1 cellular context compared by ENCODE assay signal in the genomic region with DNA sequence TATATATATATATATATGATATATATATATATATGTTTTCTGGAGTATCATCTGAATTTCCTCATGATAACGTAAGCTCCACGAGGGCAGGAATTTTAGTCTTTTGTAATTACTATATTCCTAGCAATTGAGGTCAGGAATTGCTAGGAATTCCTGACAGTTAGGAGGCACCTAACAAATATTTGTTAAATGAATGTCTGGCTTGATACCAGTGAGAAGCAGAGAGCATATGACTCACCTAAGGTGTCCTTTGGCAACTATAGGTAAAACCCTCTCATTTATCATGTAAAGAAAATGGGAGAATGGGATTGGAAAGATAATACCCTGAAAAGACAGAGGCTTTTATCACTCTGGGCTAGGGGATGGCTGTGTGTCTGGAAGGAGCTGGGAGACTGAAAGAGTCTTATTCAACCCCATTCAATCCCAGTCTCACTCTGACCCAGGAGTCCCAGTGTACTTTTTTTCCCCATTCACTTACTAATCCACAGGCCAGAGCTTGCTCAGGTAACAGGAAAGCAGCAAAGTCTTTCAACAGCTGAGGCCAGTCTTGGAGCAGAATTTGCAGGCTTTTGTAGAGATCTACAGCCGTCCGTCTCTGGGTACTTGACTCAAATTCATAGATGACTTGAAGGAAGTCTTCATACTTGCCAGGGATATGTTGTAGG.
TF ChIP-seq lines count a peak whose summit lies in the region.

No MANE protein-coding gene starts in this region.

TF ChIP-seq in GM23338, 12 proteins besides CTCF, POLR2A, EP300 and RAD21 (continued from another document):
- TF ChIP-seq, protein P1, sequence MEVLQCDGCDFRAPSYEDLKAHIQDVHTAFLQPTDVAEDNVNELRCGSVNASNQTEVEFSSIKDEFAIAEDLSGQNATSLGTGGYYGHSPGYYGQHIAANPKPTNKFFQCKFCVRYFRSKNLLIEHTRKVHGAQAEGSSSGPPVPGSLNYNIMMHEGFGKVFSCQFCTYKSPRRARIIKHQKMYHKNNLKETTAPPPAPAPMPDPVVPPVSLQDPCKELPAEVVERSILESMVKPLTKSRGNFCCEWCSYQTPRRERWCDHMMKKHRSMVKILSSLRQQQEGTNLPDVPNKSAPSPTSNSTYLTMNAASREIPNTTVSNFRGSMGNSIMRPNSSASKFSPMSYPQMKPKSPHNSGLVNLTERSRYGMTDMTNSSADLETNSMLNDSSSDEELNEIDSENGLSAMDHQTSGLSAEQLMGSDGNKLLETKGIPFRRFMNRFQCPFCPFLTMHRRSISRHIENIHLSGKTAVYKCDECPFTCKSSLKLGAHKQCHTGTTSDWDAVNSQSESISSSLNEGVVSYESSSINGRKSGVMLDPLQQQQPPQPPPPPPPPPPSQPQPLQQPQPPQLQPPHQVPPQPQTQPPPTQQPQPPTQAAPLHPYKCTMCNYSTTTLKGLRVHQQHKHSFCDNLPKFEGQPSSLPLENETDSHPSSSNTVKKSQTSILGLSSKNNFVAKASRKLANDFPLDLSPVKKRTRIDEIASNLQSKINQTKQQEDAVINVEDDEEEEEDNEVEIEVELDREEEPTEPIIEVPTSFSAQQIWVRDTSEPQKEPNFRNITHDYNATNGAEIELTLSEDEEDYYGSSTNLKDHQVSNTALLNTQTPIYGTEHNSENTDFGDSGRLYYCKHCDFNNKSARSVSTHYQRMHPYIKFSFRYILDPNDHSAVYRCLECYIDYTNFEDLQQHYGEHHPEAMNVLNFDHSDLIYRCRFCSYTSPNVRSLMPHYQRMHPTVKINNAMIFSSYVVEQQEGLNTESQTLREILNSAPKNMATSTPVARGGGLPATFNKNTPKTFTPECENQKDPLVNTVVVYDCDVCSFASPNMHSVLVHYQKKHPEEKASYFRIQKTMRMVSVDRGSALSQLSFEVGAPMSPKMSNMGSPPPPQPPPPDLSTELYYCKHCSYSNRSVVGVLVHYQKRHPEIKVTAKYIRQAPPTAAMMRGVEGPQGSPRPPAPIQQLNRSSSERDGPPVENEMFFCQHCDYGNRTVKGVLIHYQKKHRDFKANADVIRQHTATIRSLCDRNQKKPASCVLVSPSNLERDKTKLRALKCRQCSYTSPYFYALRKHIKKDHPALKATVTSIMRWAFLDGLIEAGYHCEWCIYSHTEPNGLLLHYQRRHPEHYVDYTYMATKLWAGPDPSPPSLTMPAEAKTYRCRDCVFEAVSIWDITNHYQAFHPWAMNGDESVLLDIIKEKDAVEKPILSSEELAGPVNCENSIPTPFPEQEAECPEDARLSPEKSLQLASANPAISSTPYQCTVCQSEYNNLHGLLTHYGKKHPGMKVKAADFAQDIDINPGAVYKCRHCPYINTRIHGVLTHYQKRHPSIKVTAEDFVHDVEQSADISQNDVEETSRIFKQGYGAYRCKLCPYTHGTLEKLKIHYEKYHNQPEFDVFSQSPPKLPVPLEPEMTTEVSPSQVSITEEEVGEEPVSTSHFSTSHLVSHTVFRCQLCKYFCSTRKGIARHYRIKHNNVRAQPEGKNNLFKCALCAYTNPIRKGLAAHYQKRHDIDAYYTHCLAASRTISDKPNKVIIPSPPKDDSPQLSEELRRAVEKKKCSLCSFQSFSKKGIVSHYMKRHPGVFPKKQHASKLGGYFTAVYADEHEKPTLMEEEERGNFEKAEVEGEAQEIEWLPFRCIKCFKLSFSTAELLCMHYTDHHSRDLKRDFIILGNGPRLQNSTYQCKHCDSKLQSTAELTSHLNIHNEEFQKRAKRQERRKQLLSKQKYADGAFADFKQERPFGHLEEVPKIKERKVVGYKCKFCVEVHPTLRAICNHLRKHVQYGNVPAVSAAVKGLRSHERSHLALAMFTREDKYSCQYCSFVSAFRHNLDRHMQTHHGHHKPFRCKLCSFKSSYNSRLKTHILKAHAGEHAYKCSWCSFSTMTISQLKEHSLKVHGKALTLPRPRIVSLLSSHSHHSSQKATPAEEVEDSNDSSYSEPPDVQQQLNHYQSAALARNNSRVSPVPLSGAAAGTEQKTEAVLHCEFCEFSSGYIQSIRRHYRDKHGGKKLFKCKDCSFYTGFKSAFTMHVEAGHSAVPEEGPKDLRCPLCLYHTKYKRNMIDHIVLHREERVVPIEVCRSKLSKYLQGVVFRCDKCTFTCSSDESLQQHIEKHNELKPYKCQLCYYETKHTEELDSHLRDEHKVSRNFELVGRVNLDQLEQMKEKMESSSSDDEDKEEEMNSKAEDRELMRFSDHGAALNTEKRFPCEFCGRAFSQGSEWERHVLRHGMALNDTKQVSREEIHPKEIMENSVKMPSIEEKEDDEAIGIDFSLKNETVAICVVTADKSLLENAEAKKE (CRISPR knock-in tag; IDR thresholded peaks at IDR 0.05), result no peak
- TF ChIP-seq ZNF114 (CRISPR knock-in tag; IDR thresholded peaks at IDR 0.05), result no peak
- no peak for TF ChIP-seq ZNF331 (CRISPR knock-in tag; IDR thresholded peaks at IDR 0.05; ENCODE audit: low read depth)
- TF ChIP-seq POLR2AphosphoS5 (IDR thresholded peaks at IDR 0.05; ENCODE audit: low read depth), result no peak
- TF ChIP-seq EZH2phosphoT487 (IDR thresholded peaks at IDR 0.05; ENCODE audit: unreplicated experiment), result no peak
- TF ChIP-seq CREB1 (CRISPR knock-in tag; IDR thresholded peaks at IDR 0.05; ENCODE audit: low read depth), result no peak
- TF ChIP-seq JUNB (IDR thresholded peaks at IDR 0.05; ENCODE audit: unreplicated experiment), result no peak
- no peak for TF ChIP-seq NANOG (IDR thresholded peaks at IDR 0.05; ENCODE audit: borderline replicate concordance)
- no peak for TF ChIP-seq REST (IDR thresholded peaks at IDR 0.05; ENCODE audit: unreplicated experiment)
- TF ChIP-seq STAT1 (IDR thresholded peaks at IDR 0.05; ENCODE audit: unreplicated experiment), result no peak
